ENCODE assay signal across 2 cellular contexts in the genomic region with DNA sequence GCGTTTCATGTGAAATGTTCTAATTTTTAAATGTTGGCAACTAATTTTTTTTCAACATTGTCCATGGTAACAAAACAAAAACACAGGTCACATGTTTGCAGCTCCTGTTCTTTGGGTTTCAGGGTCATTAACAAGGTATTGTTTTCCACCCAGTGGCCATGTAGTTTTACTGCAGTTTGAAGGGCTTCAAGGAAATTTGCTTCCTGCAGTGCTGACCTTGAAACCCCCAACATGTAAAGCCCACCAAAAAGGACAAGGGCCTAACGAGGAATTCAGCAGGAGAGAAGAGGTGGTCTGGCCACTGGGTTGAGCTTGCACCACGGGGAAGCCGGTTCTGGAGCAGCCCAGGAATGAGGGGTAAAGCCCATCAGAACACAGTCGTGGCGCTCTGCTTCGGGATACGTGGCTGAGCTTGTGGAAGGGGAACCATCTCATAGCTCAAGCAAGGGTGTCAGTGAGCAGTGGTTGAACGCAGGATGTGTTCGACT.
TF ChIP-seq lines count a peak whose summit lies in the region.

No MANE protein-coding gene starts in this region.

TF ChIP-seq in IMR-90, 13 proteins besides CTCF, POLR2A, EP300 and RAD21 (continued from another document):
- TF ChIP-seq NFE2L2 (IDR thresholded peaks at IDR 0.05; ENCODE audit: low read depth, low read length) (no peak), SMC3 (IDR thresholded peaks at IDR 0.05; ENCODE audit: low read depth, low read length) (peak; percentile 36; the same call in 1 of the 2 replicates), CHD1 (IDR thresholded peaks at IDR 0.05; ENCODE audit: low read depth, low read length) (no peak)
- TF ChIP-seq, protein P1, sequence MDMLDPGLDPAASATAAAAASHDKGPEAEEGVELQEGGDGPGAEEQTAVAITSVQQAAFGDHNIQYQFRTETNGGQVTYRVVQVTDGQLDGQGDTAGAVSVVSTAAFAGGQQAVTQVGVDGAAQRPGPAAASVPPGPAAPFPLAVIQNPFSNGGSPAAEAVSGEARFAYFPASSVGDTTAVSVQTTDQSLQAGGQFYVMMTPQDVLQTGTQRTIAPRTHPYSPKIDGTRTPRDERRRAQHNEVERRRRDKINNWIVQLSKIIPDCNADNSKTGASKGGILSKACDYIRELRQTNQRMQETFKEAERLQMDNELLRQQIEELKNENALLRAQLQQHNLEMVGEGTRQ (IDR thresholded peaks at IDR 0.05; ENCODE audit: low read depth, low read length): peak; percentile 35; the same call in 1 of the 2 replicates

TF ChIP-seq in K562, 482 proteins besides CTCF, POLR2A, EP300 and RAD21 (continued from another document):
- TF ChIP-seq FOXJ3 (CRISPR knock-in tag; IDR thresholded peaks at IDR 0.05): 0 out of 2 replicates have a peak, but pooled peaks have one; percentile 27
- TF ChIP-seq RAD51 (IDR thresholded peaks at IDR 0.05; ENCODE audit: borderline replicate concordance, low read depth): 0 out of 2 replicates have a peak, but pooled peaks have one; percentile 29
- no peak for TF ChIP-seq PHB2 (IDR thresholded peaks at IDR 0.05; ENCODE audit: low read depth)
